14 cellular contexts compared by ENCODE assay signal in the genomic region with DNA sequence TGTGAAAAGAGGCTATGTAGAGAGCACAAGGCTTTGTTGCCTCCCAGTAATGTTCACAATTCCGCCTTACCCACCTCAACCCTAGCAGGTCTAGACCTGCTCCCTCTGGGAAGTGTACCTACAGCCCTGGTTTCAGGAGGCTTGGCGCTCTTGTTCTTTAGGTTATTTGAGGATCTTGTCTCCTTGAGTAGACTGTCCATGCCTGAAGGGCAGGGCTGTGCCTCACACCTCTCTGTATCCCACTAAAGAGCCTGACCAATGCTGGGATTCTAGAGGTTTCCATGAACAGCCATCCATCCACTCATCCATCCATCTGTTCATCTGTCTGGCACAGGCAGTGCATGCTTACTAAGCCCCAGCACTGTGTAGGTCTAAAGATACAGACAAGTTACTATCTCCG. TPM values are rescaled to one million over a fixed set of nuclear protein-coding genes. Genes with fewer than 3 reads are reported as not detected.
DNase-seq lines count a peak whose midpoint lies in the region; ATAC-seq and TF ChIP-seq lines count a peak whose summit lies in the region.
"Had no signal": no experiment of that assay in that cellular context is flagged by ENCODE, and none has a peak within 500 bp of the region (broad histone marks: within the 10 kb centered on the region; RNA-seq: fewer than 3 reads in every experiment).

No MANE protein-coding gene starts in this region.

- peak overlapping the region; percentile 38 for H3K4me3 ChIP-seq in smooth muscle cell

- peaks cover 5% of the 10 kb centered on the region; the same call in 1 of the 2 replicates for H3K27me3 Mint-ChIP-seq in HFFc6 (ENCODE audit: insufficient read depth)
- no peaks in the 10 kb centered on the region for H3K27me3 Mint-ChIP-seq in brain
- H3K27me3 Mint-ChIP-seq in CD14-positive monocyte (ENCODE audit: low read depth in 3 of 3) = peaks cover 0 to under 1% (median 0%) of the 10 kb centered on the region in 3 donors

- H3K4me3 Mint-ChIP-seq in HFFc6 = peak overlapping the region; percentile 85
- peak overlapping the region in 3 of 5 experiments; percentile 17 to 67 (median 30) for H3K4me3 Mint-ChIP-seq in brain
- H3K4me3 Mint-ChIP-seq in CD14-positive monocyte = peak overlapping the region in 1 of 2 donors; percentile 65
- H3K4me3 Mint-ChIP-seq: activated naive CD4-positive, alpha-beta T cell treated with anti-CD3 and anti-CD28 coated beads, Interleukin-2, amount 50 U/mL, for 24 hours; CD4-positive, alpha-beta memory T cell had no signal

- H3K9ac ChIP-seq in smooth muscle cell (ENCODE audit: low read depth) = peak overlapping the region; percentile 65

- peaks cover 36% of the 10 kb centered on the region for H3F3A ChIP-seq in smooth muscle cell (ENCODE audit: low read depth)

- H3K27me3 ChIP-seq in smooth muscle cell (ENCODE audit: low read depth) = no peaks in the 10 kb centered on the region

- H3K79me2 ChIP-seq in smooth muscle cell (ENCODE audit: low read depth) = peaks cover 11% of the 10 kb centered on the region

- intact Hi-C loops in CD14-positive monocyte (cut with micrococcal nuclease) = no loop called here

- H3K27ac ChIP-seq in smooth muscle cell (ENCODE audit: low read depth) = peak overlapping the region; percentile 97

- peaks cover 34% of the 10 kb centered on the region for H3K4me1 ChIP-seq in smooth muscle cell (ENCODE audit: low read depth)

- no peak for ATAC-seq in HG02623 (IDR thresholded peaks at IDR 0.05; ENCODE audit: unreplicated experiment)

- H3K9me3 ChIP-seq in smooth muscle cell (replicated peaks; ENCODE audit: low read depth) = no peaks in the 10 kb centered on the region

- WGBS in smooth muscle cell (ENCODE audit: low lambda C conversion rate) = 75% methylated on average over 3 of the region's 3 CpGs

- H3K4me1 Mint-ChIP-seq in HFFc6 (ENCODE audit: low read depth) = peaks cover 53% of the 10 kb centered on the region
- H3K4me1 Mint-ChIP-seq in brain = peaks cover 75% of the 10 kb centered on the region
- H3K4me1 Mint-ChIP-seq in CD14-positive monocyte = peaks cover 65% of the 10 kb centered on the region

- no peak for DNase-seq in HFFc6
- peak; percentile 46 for DNase-seq in islet precursor cell
- DNase-seq in smooth muscle cell (lab: John Stamatoyannopoulos, UW; ENCODE audit: unreplicated experiment) = no peak
- DNase-seq in CD14-positive monocyte (ENCODE audit: low spot score) = no peak
- DNase-seq in NCI-H774 (lab: John Stamatoyannopoulos, UW) = no peak
- DNase-seq in NCI-H2171 (lab: John Stamatoyannopoulos, UW) = no peak
- DNase-seq: CD4-positive, alpha-beta memory T cell; left colon; SHP77 had no signal

- peak overlapping the region; percentile 88 for H3K27ac Mint-ChIP-seq in HFFc6
- H3K27ac Mint-ChIP-seq in brain = peak overlapping the region in 3 of 5 experiments; percentile 72 to 83 (median 78)
- H3K27ac Mint-ChIP-seq in CD14-positive monocyte = peak overlapping the region in 2 of 7 donors; percentile 44 to 74
- H3K27ac Mint-ChIP-seq: CD4-positive, alpha-beta memory T cell had no signal

- H3K36me3 Mint-ChIP-seq in HFFc6 (ENCODE audit: low read depth) (no peaks in the 10 kb centered on the region), brain (peaks cover 4% of the 10 kb centered on the region), CD14-positive monocyte (no peaks in the 10 kb centered on the region)
- H3K36me3 Mint-ChIP-seq: activated naive CD4-positive, alpha-beta T cell treated with anti-CD3 and anti-CD28 coated beads, Interleukin-2, amount 50 U/mL, for 24 hours; CD4-positive, alpha-beta memory T cell had no signal

- H3K4me2 ChIP-seq in smooth muscle cell = peak overlapping the region; percentile 87

- H3K36me3 ChIP-seq in smooth muscle cell (ENCODE audit: low read depth) = no peaks in the 10 kb centered on the region

- no peak for TF ChIP-seq CTCF in HFFc6 (IDR thresholded peaks at IDR 0.05)
- TF ChIP-seq CTCF in brain (conservative IDR thresholded peaks at IDR 0.05) = no peak
- TF ChIP-seq CTCF in smooth muscle cell (IDR thresholded peaks at IDR 0.05; ENCODE audit: borderline replicate concordance, insufficient read depth, poor library complexity, severe bottlenecking) = no peak
- TF ChIP-seq CTCF in CD14-positive monocyte (IDR thresholded peaks at IDR 0.05) = no peak

- H2AFZ ChIP-seq in smooth muscle cell (ENCODE audit: low read depth) = no peak overlapping the region

- H4K20me1 ChIP-seq in smooth muscle cell (ENCODE audit: low read depth) = peaks cover 3% of the 10 kb centered on the region

- no peaks in the 10 kb centered on the region for H3K9me3 Mint-ChIP-seq in HFFc6
- peaks cover 3 to 6% (median 4%) of the 10 kb centered on the region in 5 experiments for H3K9me3 Mint-ChIP-seq in brain
- peaks cover 0 to 2% (median under 1%) of the 10 kb centered on the region in 7 donors for H3K9me3 Mint-ChIP-seq in CD14-positive monocyte
- H3K9me3 Mint-ChIP-seq: activated naive CD4-positive, alpha-beta T cell treated with anti-CD3 and anti-CD28 coated beads, Interleukin-2, amount 50 U/mL, for 24 hours had no signal

RNA-seq across cellular contexts. Expression of a gene that starts 1.0 kb away (rescaled TPM):
- total RNA-seq in HFFc6 (2021; fragmentation: NEBNext Ultra II Directional; extraction: Animal tissue kit (Norgen Biotek cat#: 25700)) = 1 to 10 TPM; 2.6 to 6.6 (median 5.3) TPM
- polyA plus RNA-seq in brain (ENCODE audit: insufficient read depth, low read depth, low replicate concordance) = 1.2 TPM
- 8.0 and 13.0 TPM in 2 replicates for total RNA-seq in smooth muscle cell
- polyA plus RNA-seq in smooth muscle cell = 11.5 and 13.6 TPM in 2 replicates
- under 1 TPM; 0.41 to 0.52 TPM for polyA plus RNA-seq in CD14-positive monocyte
- total RNA-seq: activated CD8-positive, alpha-beta memory T cell treated with anti-CD3 and anti-CD28 coated beads for 36 hours; glomerular endothelial cell had no signal
- polyA plus RNA-seq: CD4-positive, alpha-beta memory T cell had no signal

RNA-seq across cellular contexts. Expression of a gene that starts 21.5 kb away (rescaled TPM):
- not detected for total RNA-seq in HFFc6 (2021; fragmentation: NEBNext Ultra II Directional; extraction: Animal tissue kit (Norgen Biotek cat#: 25700))
- polyA plus RNA-seq in brain (ENCODE audit: insufficient read depth, low read depth, low replicate concordance) (not detected), smooth muscle cell (not detected in 2 replicates), CD14-positive monocyte (not detected)
- not detected in 2 replicates for total RNA-seq in smooth muscle cell
- total RNA-seq: activated CD8-positive, alpha-beta memory T cell treated with anti-CD3 and anti-CD28 coated beads for 36 hours; CD4-positive, alpha-beta memory T cell; glomerular endothelial cell had no signal
- polyA plus RNA-seq: CD4-positive, alpha-beta memory T cell had no signal

RNA-seq across cellular contexts. Expression of a gene that starts 50.8 kb away (rescaled TPM):
- total RNA-seq in HFFc6 (2021; fragmentation: NEBNext Ultra II Directional; extraction: Animal tissue kit (Norgen Biotek cat#: 25700)) = not detected
- polyA plus RNA-seq in brain (ENCODE audit: insufficient read depth, low read depth, low replicate concordance) (not detected), smooth muscle cell (not detected in 2 replicates), CD14-positive monocyte (not detected)
- total RNA-seq in smooth muscle cell = not detected in 2 replicates
- total RNA-seq: activated CD8-positive, alpha-beta memory T cell treated with anti-CD3 and anti-CD28 coated beads for 36 hours; glomerular endothelial cell had no signal

RNA-seq across cellular contexts. Expression of a gene that starts 58.9 kb away (rescaled TPM):
- total RNA-seq in HFFc6 (2021; fragmentation: NEBNext Ultra II Directional; extraction: Animal tissue kit (Norgen Biotek cat#: 25700)) = not detected
- 7.1 TPM for polyA plus RNA-seq in brain (ENCODE audit: insufficient read depth, low read depth, low replicate concordance)
- total RNA-seq in smooth muscle cell = not detected in 2 replicates
- polyA plus RNA-seq in smooth muscle cell = not detected in 2 replicates
- not detected for polyA plus RNA-seq in CD14-positive monocyte
- total RNA-seq: activated CD8-positive, alpha-beta memory T cell treated with anti-CD3 and anti-CD28 coated beads for 36 hours; CD4-positive, alpha-beta memory T cell; left colon had no signal
- polyA plus RNA-seq: CD4-positive, alpha-beta memory T cell had no signal
